ENCODE assay signal across 28 cellular contexts in the genomic region with DNA sequence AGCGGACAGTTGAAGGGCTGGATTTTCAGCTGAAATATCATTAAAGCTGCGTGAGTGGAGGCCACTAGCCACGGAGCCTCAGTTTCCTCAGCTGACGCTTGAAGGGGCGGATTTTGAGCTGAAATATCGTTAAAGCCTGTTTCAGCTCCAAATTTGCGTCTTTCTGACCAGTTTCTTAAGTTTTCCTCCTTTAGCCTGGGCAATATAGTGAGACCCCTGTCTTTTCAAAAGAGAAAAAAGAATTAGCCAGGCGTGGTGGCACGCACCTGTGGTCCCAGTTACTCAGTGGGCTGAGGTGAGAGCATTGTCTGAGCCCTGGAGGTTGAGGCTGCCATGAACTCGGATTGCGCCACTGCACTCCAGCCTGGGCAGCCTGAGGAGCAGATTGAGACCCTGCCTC.
"Had no signal": no experiment of that assay in that cellular context is flagged by ENCODE, and none has a peak within 500 bp of the region (broad histone marks: within the 10 kb centered on the region; RNA-seq: fewer than 3 reads in every experiment).

No MANE protein-coding gene starts in this region.

- H3K9me3 ChIP-seq: adrenal gland, body of pancreas, pancreas, prostate gland, sigmoid colon, suprapubic skin, tibial nerve, uterus had no signal

- H3K36me3 ChIP-seq: adrenal gland, pancreas, prostate gland, suprapubic skin, uterus had no signal

- H3K4me3 Mint-ChIP-seq: activated naive CD4-positive, alpha-beta T cell treated with anti-CD3 and anti-CD28 coated beads for 36 hours; activated T-helper 1 cell treated with anti-CD3 and anti-CD28 coated beads, Interleukin-12 subunit alpha, Interleukin-12 subunit beta, Interleukin-2, Interleukin-4 antibody, amounts not matched to agents 30 ng/mL and 10 ng/mL and 1 ng/mL, durations not matched to agents 14 hours and 24 hours and 36 hours; stimulated activated naive B cell treated with anti-CD40 and anti-IgM and Interleukin-4, amounts not matched to agents 10 μg/mL and 1 μg/mL and 100 μg/mL, for 72 hours had no signal

- H3K27me3 Mint-ChIP-seq: activated naive CD8-positive, alpha-beta T cell treated with anti-CD3 and anti-CD28 coated beads for 36 hours; stimulated activated naive B cell treated with anti-CD40 and anti-IgM and Interleukin-4, amounts not matched to agents 10 μg/mL and 1 μg/mL and 100 μg/mL, for 72 hours had no signal

- H3K27ac Mint-ChIP-seq: activated naive CD4-positive, alpha-beta T cell treated with anti-CD3 and anti-CD28 coated beads for 36 hours; activated naive CD8-positive, alpha-beta T cell treated with anti-CD3 and anti-CD28 coated beads for 36 hours; activated T-helper 1 cell treated with anti-CD3 and anti-CD28 coated beads, Interleukin-12 subunit alpha, Interleukin-12 subunit beta, Interleukin-2, Interleukin-4 antibody, amounts not matched to agents 30 ng/mL and 10 ng/mL and 1 ng/mL, durations not matched to agents 14 hours and 24 hours and 36 hours; nephron progenitor cell had no signal

- H3K27me3 ChIP-seq: adrenal gland, body of pancreas, pancreas, sigmoid colon, suprapubic skin, tibial nerve, uterus had no signal

- DNase-seq: activated CD4-positive, alpha-beta T cell treated with anti-CD3 and anti-CD28 coated beads for 48 hours; activated CD4-positive, alpha-beta T cell treated with anti-CD3 and anti-CD28 coated beads, Interleukin-2, amount 50 U/mL, for 48 hours; activated CD8-positive, alpha-beta memory T cell treated with anti-CD3 and anti-CD28 coated beads for 24 hours; activated effector memory CD4-positive, alpha-beta T cell treated with anti-CD3 and anti-CD28 coated beads, Interleukin-2, amount 50 U/mL, for 16 hours; activated naive CD4-positive, alpha-beta T cell treated with anti-CD3 and anti-CD28 coated beads for 36 hours; activated naive CD8-positive, alpha-beta T cell treated with anti-CD3 and anti-CD28 coated beads for 36 hours; adrenal gland; body of pancreas; effector memory CD4-positive, alpha-beta T cell; islet precursor cell; left ventricle myocardium superior; mammary epithelial cell; nephron progenitor cell; retina; sigmoid colon; small intestine; stimulated activated CD4-positive, alpha-beta T cell treated with anti-CD3 and anti-CD28 coated beads, Interleukin-1b, Interleukin-23, amount 100 ng/mL, for 48 hours; stimulated activated CD4-positive, alpha-beta T cell treated with anti-CD3 and anti-CD28 coated beads, Interleukin-4, amount 100 ng/mL, for 4 hours; stimulated activated naive B cell treated with anti-CD40 and anti-IgM and Interleukin-4, amounts not matched to agents 10 μg/mL and 1 μg/mL and 100 μg/mL, for 72 hours; T-helper 1 cell; uterus had no signal

- H3K9me3 Mint-ChIP-seq: activated naive CD4-positive, alpha-beta T cell treated with anti-CD3 and anti-CD28 coated beads for 36 hours; activated naive CD8-positive, alpha-beta T cell treated with anti-CD3 and anti-CD28 coated beads for 36 hours; activated T-helper 1 cell treated with anti-CD3 and anti-CD28 coated beads, Interleukin-12 subunit alpha, Interleukin-12 subunit beta, Interleukin-2, Interleukin-4 antibody, amounts not matched to agents 30 ng/mL and 10 ng/mL and 1 ng/mL, durations not matched to agents 14 hours and 24 hours and 36 hours; nephron progenitor cell; stimulated activated naive B cell treated with anti-CD40 and anti-IgM and Interleukin-4, amounts not matched to agents 10 μg/mL and 1 μg/mL and 100 μg/mL, for 72 hours had no signal

- H3K4me3 ChIP-seq: adrenal gland, body of pancreas, pancreas, prostate gland, sigmoid colon, suprapubic skin, tibial nerve, uterus had no signal

- H3K27ac ChIP-seq: pancreas, prostate gland, suprapubic skin, uterus, VCaP had no signal

- ATAC-seq: activated CD4-positive, CD25-positive, alpha-beta regulatory T cell treated with anti-CD3 and anti-CD28 coated beads, Interleukin-2, amount 50 U/mL, for 24 hours; body of pancreas; left ventricle myocardium superior; pancreas; stimulated activated naive B cell treated with anti-CD40 and anti-IgM and Interleukin-4, amounts not matched to agents 10 μg/mL and 1 μg/mL and 100 μg/mL, for 72 hours had no signal

- H3K4me1 ChIP-seq: prostate gland had no signal
